12 cellular contexts compared by ENCODE assay signal in the genomic region with DNA sequence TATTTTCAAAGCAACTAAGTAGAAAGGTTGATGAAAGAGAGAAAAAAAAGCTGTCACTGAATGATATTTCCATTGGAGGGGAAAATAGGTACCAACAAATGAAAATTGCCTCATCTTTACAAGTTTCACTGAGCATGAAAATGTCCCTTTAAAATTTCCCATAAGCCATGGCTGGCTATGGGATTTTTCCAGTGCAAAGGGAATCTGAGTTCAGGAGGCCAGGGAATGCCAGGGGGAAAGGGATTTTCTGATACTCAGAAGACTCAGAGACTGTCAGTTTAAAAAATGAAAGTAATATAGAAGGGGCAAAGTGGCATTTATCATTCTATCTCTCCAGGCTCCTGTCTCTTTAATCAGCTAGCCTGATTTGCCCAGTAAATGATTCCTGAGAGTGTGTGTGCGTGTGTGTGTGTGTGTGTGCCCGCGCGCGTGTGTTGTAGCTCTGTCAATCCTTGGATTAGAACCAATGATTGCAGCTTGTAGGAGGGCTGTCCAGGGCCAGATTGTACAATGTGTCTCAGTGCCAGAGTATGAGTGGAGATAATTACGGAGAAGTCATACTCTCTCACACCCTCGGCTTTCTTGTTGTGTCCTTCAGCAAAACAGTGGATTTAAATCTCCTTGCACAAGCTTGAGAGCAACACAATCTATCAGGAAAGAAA. TPM values are rescaled to one million over a fixed set of nuclear protein-coding genes. Genes with fewer than 3 reads are reported as not detected.
DNase-seq lines count a peak whose midpoint lies in the region; ATAC-seq, FAIRE-seq and TF ChIP-seq lines count a peak whose summit lies in the region.
"Had no signal": no experiment of that assay in that cellular context is flagged by ENCODE, and none has a peak within 500 bp of the region (broad histone marks: within the 10 kb centered on the region; RNA-seq: fewer than 3 reads in every experiment).

TSS of gene NTM (plus strand) at position 526 of the 662 bp plus-strand sequence.

- H3K4me1 ChIP-seq in HUES64 (ENCODE audit: insufficient read depth, low read length) (peaks cover 38% of the 10 kb centered on the region), keratinocyte (ENCODE audit: control insufficient read depth, extremely low read depth, insufficient read depth, low read length) (no peaks in the 10 kb centered on the region), smooth muscle cell (ENCODE audit: low read depth) (peaks cover 18% of the 10 kb centered on the region)
- H3K4me1 ChIP-seq: SJSA1 had no signal

- H3K9me3 ChIP-seq in HUES64 (ENCODE audit: insufficient read depth, low read depth, low read length): no peaks in the 10 kb centered on the region
- H3K9me3 ChIP-seq in keratinocyte (ENCODE audit: control insufficient read depth, low read depth, low read length): no peaks in the 10 kb centered on the region
- H3K9me3 ChIP-seq in smooth muscle cell (replicated peaks; ENCODE audit: low read depth): no peaks in the 10 kb centered on the region
- H3K9me3 ChIP-seq: SJSA1 had no signal

- 91% methylated on average over 7 of the region's 7 CpGs for whole genome bisulfite sequencing in HUES64
- 74% methylated on average over 7 of the region's 7 CpGs for WGBS in smooth muscle cell (ENCODE audit: low lambda C conversion rate)

- DNase-seq in cerebellum (ENCODE audit: low spot score) (peak; percentile 62), keratinocyte (ENCODE audit: low read depth, low spot score) (no peak), smooth muscle cell (lab: John Stamatoyannopoulos, UW; ENCODE audit: unreplicated experiment) (no peak), NCI-H226 (no peak)
- DNase-seq: stimulated activated CD4-positive, alpha-beta T cell treated with anti-CD3 and anti-CD28 coated beads, Interleukin-2, amount 100 ng/mL, for 48 hours had no signal

- H3K9ac ChIP-seq in HUES64 (ENCODE audit: low read depth, low read length) (no peak within 1 kb of the TSS), keratinocyte (ENCODE audit: control insufficient read depth, extremely low read depth, insufficient read depth, low read length) (no peak within 1 kb of the TSS), smooth muscle cell (ENCODE audit: low read depth) (no peak within 1 kb of the TSS)

- H3K4me3 ChIP-seq in HUES64 (ENCODE audit: low read length) (peak within 1 kb of the TSS; percentile 34), keratinocyte (ENCODE audit: control insufficient read depth in 2 of 3, extremely low read depth in 1 of 3, insufficient read depth in 2 of 3, low read depth in 1 of 3, low read length in 3 of 3) (no peak within 1 kb of the TSS), smooth muscle cell (no peak within 1 kb of the TSS)
- H3K4me3 ChIP-seq: GM12878, SJSA1 had no signal

- H4K20me1 ChIP-seq in keratinocyte (ENCODE audit: control insufficient read depth, extremely low read depth, insufficient read depth, low read length) (no peaks in the 10 kb centered on the region), smooth muscle cell (ENCODE audit: low read depth) (no peaks in the 10 kb centered on the region)

- H3K27ac ChIP-seq in HUES64 (ENCODE audit: low read depth, low read length): no peak within 1 kb of the TSS
- no peak within 1 kb of the TSS for H3K27ac ChIP-seq in keratinocyte (ENCODE audit: control insufficient read depth, insufficient read depth, low read length)
- H3K27ac ChIP-seq in smooth muscle cell (ENCODE audit: low read depth): no peak within 1 kb of the TSS
- H3K27ac ChIP-seq: SJSA1 had no signal

- H3K79me2 ChIP-seq in keratinocyte (ENCODE audit: control insufficient read depth, insufficient read depth, low read length) (no peaks in the 10 kb centered on the region), smooth muscle cell (ENCODE audit: low read depth) (no peaks in the 10 kb centered on the region)

- ATAC-seq in GM21390 (IDR thresholded peaks at IDR 0.05; ENCODE audit: unreplicated experiment) (no peak), HG03095 (IDR thresholded peaks at IDR 0.05; ENCODE audit: unreplicated experiment) (no peak), HG02840 (IDR thresholded peaks at IDR 0.05; ENCODE audit: low FRiP score, unreplicated experiment) (no peak)
- ATAC-seq: GM12878 had no signal

- H3K9me1 ChIP-seq in keratinocyte (ENCODE audit: control insufficient read depth, extremely low read depth, insufficient read depth, low read length): no peaks in the 10 kb centered on the region

- TF ChIP-seq CTCF in keratinocyte (optimal IDR thresholded peaks at IDR 0.05 in 1 of 3, IDR thresholded peaks at IDR 0.05 in 1 of 3, conservative IDR thresholded peaks at IDR 0.05 in 1 of 3; ENCODE audit: extremely low read depth in 1 of 3, insufficient read depth in 2 of 3, low read length in 3 of 3): no peak
- TF ChIP-seq CTCF in smooth muscle cell (IDR thresholded peaks at IDR 0.05; ENCODE audit: borderline replicate concordance, insufficient read depth, poor library complexity, severe bottlenecking): no peak

- no peak for FAIRE-seq in keratinocyte (lab: Jason Lieb, UNC)
- FAIRE-seq: colon, GM12878 had no signal

- H2AFZ ChIP-seq in keratinocyte (ENCODE audit: control insufficient read depth, low read length) (no peak within 1 kb of the TSS), smooth muscle cell (ENCODE audit: low read depth) (no peak within 1 kb of the TSS)

- H3K27me3 ChIP-seq in HUES64 (ENCODE audit: insufficient read depth, low read length): peaks cover 21% of the 10 kb centered on the region
- H3K27me3 ChIP-seq in keratinocyte (ENCODE audit: control insufficient read depth, extremely low read depth, insufficient read depth, low read length): peaks cover 34% of the 10 kb centered on the region
- peaks cover 40% of the 10 kb centered on the region for H3K27me3 ChIP-seq in smooth muscle cell (ENCODE audit: low read depth)
- H3K27me3 ChIP-seq: SJSA1 had no signal

- no peaks in the 10 kb centered on the region for H3F3A ChIP-seq in smooth muscle cell (ENCODE audit: low read depth)

- H3K36me3 ChIP-seq in HUES64 (ENCODE audit: insufficient read depth, low read length) (no peaks in the 10 kb centered on the region), keratinocyte (ENCODE audit: control insufficient read depth in 2 of 2, extremely low read depth in 1 of 2, insufficient read depth in 2 of 2, low read length in 2 of 2) (no peaks in the 10 kb centered on the region), smooth muscle cell (ENCODE audit: low read depth) (no peaks in the 10 kb centered on the region)
- H3K36me3 ChIP-seq: SJSA1 had no signal

- dilution Hi-C loops in keratinocyte (cut with MboI; ENCODE audit: extremely low pct_ligation_motif_present, low sequenced_read_pairs): no loop called here

- no peak within 1 kb of the TSS for H3K4me2 ChIP-seq in keratinocyte (ENCODE audit: control insufficient read depth, extremely low read depth, insufficient read depth, low read depth, low read length)
- peak within 1 kb of the TSS; percentile 54 for H3K4me2 ChIP-seq in smooth muscle cell

RNA-seq across cellular contexts. Expression of gene NTM, which starts in this region (rescaled TPM):
- polyA plus RNA-seq in HUES64 (2013, experiment 1 of 2): 15.3 TPM
- 16.2 TPM for polyA plus RNA-seq in HUES64 (2013, experiment 2 of 2)
- 191 TPM for total RNA-seq in cerebellum
- polyA plus RNA-seq in keratinocyte: 32.9 to 55.5 TPM (median 47.9 TPM) in 3 replicates
- 0.66 TPM for polyA plus RNA-seq in keratinocyte (2011; ENCODE audit: low read depth)
- polyA plus RNA-seq in keratinocyte (2011; cell fraction: cytosol; rRNA removed): 23.1 and 23.3 TPM in 2 replicates
- 70.3 and 87.8 TPM in 2 replicates for polyA plus RNA-seq in keratinocyte (2011; cell fraction: nucleus; rRNA removed)
- 0.85 and 43.0 TPM in 2 replicates for polyA plus RNA-seq in keratinocyte (2012; ENCODE audit: low replicate concordance)
- 52.1 to 84.5 TPM (median 54.3 TPM) in 3 replicates for polyA minus RNA-seq in keratinocyte
- polyA minus RNA-seq in keratinocyte (2011; cell fraction: cytosol; rRNA and poly(A)+ RNA removed): 35.7 TPM
- 51.9 and 94.6 TPM in 2 replicates for polyA minus RNA-seq in keratinocyte (2011; cell fraction: nucleus; rRNA and poly(A)+ RNA removed)
- total RNA-seq in smooth muscle cell: 68.9 and 80.3 TPM in 2 replicates
- 103 and 123 TPM in 2 replicates for polyA plus RNA-seq in smooth muscle cell
- total RNA-seq: GM12878 had no signal
- polyA plus RNA-seq: GM12878 had no signal
